9 cellular contexts compared by ENCODE assay signal in genomic region chr22:43230983-43231723, GRCh38. TPM values are rescaled to one million over a fixed set of nuclear protein-coding genes. Genes with fewer than 3 reads are reported as not detected.
DNase-seq lines count a peak whose midpoint lies in the region; ATAC-seq, FAIRE-seq and TF ChIP-seq lines count a peak whose summit lies in the region.
"Had no signal": no experiment of that assay in that cellular context is flagged by ENCODE, and none has a peak within 500 bp of the region (broad histone marks: within the 10 kb centered on the region; RNA-seq: fewer than 3 reads in every experiment).

No MANE protein-coding gene starts in this region.

- no peaks in the 10 kb centered on the region for H3K79me2 ChIP-seq in HepG2 (ENCODE audit: insufficient read depth, low read length)

- no peak overlapping the region for H3K27ac Mint-ChIP-seq in activated B cell treated with CpG ODN at 0.5 μM for 24 hours

- H3K9ac ChIP-seq in HepG2 (ENCODE audit: insufficient read depth, low read depth, low read length): no peak overlapping the region

- intact Hi-C loops in activated B cell treated with CpG ODN at 0.5 μM for 24 hours (cut with micrococcal nuclease): loop anchor here (1.0 to 2.0 kb wide), 2 partner anchors 115 to 1396 kb away; no protein-coding TSS in a partner anchor
- intact Hi-C loops in HepG2 (cut with micrococcal nuclease; ENCODE audit: unreplicated experiment): loop anchor here (1.0 to 5.0 kb wide), 3 partner anchors 39 to 156 kb away; no protein-coding TSS in a partner anchor

- peaks cover 7% of the 10 kb centered on the region for H3K27me3 Mint-ChIP-seq in activated B cell treated with CpG ODN at 0.5 μM for 24 hours

- no peaks in the 10 kb centered on the region for H3K9me3 Mint-ChIP-seq in activated B cell treated with CpG ODN at 0.5 μM for 24 hours

- no peak overlapping the region for H2AFZ ChIP-seq in HepG2 (ENCODE audit: low read length)

- H3K27me3 ChIP-seq in HepG2 (ENCODE audit: control insufficient read depth in 1 of 2, insufficient read depth in 2 of 2, low read length in 2 of 2): peaks cover 5 to 50% of the 10 kb centered on the region in 2 experiments

- POLR2A ChIA-PET in activated B cell treated with CpG ODN at 0.5 μM for 24 hours (lab: Charles Lee) (no interaction called here), HepG2 (lab: Yijun Ruan, JAX) (no interaction called here)

- no peak overlapping the region for H3K4me2 ChIP-seq in HepG2 (ENCODE audit: low read depth, low read length)

- H4K20me1 ChIP-seq in HepG2 (ENCODE audit: insufficient read depth, low read length): no peaks in the 10 kb centered on the region

- no peaks in the 10 kb centered on the region for H3K36me3 Mint-ChIP-seq in activated B cell treated with CpG ODN at 0.5 μM for 24 hours (ENCODE audit: low read depth)

- no peak overlapping the region for H3K4me3 Mint-ChIP-seq in activated B cell treated with CpG ODN at 0.5 μM for 24 hours

- no peak for TF ChIP-seq EP300 in HepG2 (IDR thresholded peaks at IDR 0.05; ENCODE audit: low read depth in 2 of 2, low read length in 2 of 2)
- TF ChIP-seq EP300 in HepG2 (CRISPR knock-in tag; IDR thresholded peaks at IDR 0.05; ENCODE audit: borderline replicate concordance): no peak

- peak; percentile 96 for TF ChIP-seq CTCF in GM12872 (IDR thresholded peaks at IDR 0.05; ENCODE audit: insufficient read depth, low read depth, low read length)
- TF ChIP-seq CTCF in activated B cell treated with CpG ODN at 0.5 μM for 24 hours (IDR thresholded peaks at IDR 0.05): peak; percentile 93
- peak; percentile 97 for TF ChIP-seq CTCF in HepG2 (CRISPR knock-in tag; IDR thresholded peaks at IDR 0.05)

- ATAC-seq in activated B cell treated with CpG ODN at 0.5 μM for 24 hours (ENCODE audit: low read depth): peak; percentile 68
- ATAC-seq in HepG2: peak; percentile 61
- ATAC-seq in GM19395 (IDR thresholded peaks at IDR 0.05; ENCODE audit: unreplicated experiment): no peak

- H3K36me3 ChIP-seq in HepG2 (replicated peaks in 1 of 2; ENCODE audit: control insufficient read depth in 1 of 2, insufficient read depth in 2 of 2, low read length in 2 of 2): no peaks in the 10 kb centered on the region

- H3K4me1 ChIP-seq in HepG2 (ENCODE audit: insufficient read depth, low read length): peaks cover 40% of the 10 kb centered on the region

- DNase-seq in 8988T: peak; percentile 87
- DNase-seq in NCI-H2107 treated with DMSO at 0.1 percent for 48 hours (lab: John Stamatoyannopoulos, UW; ENCODE audit: unreplicated experiment): peak; percentile 47
- peak; percentile 53 for DNase-seq in activated B cell treated with CpG ODN at 0.5 μM for 24 hours
- DNase-seq in central memory CD4-positive, alpha-beta T cell: peak; percentile 44
- DNase-seq in HepG2 (ENCODE audit: low spot score): peak; percentile 48
- peak; percentile 34 for DNase-seq in stimulated activated CD8-positive, alpha-beta memory T cell treated with anti-CD3 and anti-CD28 coated beads, Interleukin-15, amount 100 ng/mL, for 24 hours (ENCODE audit: low read depth)

- no TSS peak for BruUV-seq in HepG2 (replicated peaks; lab: Mats Ljungman, UMichigan)

- peak; percentile 62 for FAIRE-seq in HepG2 (lab: Jason Lieb, UNC)

- no peak overlapping the region for H3K27ac ChIP-seq in HepG2 (ENCODE audit: extremely low read length, insufficient read depth, low read length)
- H3K27ac ChIP-seq: skin epidermis had no signal

- H3K9me3 ChIP-seq in HepG2 (ENCODE audit: low read length): no peaks in the 10 kb centered on the region

- 15% methylated on average over 13 of the region's 23 CpGs for WGBS in HepG2 (ENCODE audit: low lambda C conversion rate)

- CTCF ChIA-PET in activated B cell treated with CpG ODN at 0.5 μM for 24 hours (lab: Charles Lee) (interaction anchor here (0.7 to 5.1 kb wide), 5 partner anchors 42 to 155 kb away, joined by 3 to 45 read pairs (median 4); no protein-coding TSS in a partner anchor), HepG2 (lab: Yijun Ruan, JAX; ENCODE audit: low intra/inter-chr PET ratio, low total read pairs) (interaction anchor here (0.7 to 2.0 kb wide), 5 partner anchors 39 to 155 kb away, joined by 3 to 21 read pairs (median 11); no protein-coding TSS in a partner anchor)

- TF ChIP-seq RAD21 in HepG2 (CRISPR knock-in tag; IDR thresholded peaks at IDR 0.05): peak; percentile 91

- in situ Hi-C loops in HepG2 (cut with HindIII; ENCODE audit: extremely low pct_ligation_motif_present, low pct_unique_long_range_greater_than_20kb): loop anchor here (5.0 to 10.0 kb wide), 2 partner anchors 41 to 114 kb away; partner anchors contain the start of gene SCUBE1

- no peak overlapping the region for H3K4me3 ChIP-seq in HepG2 (replicated peaks in 1 of 3; ENCODE audit: insufficient read depth in 1 of 3, low read depth in 2 of 3, low read length in 3 of 3)
- H3K4me3 ChIP-seq: skin epidermis had no signal

- no peak for TF ChIP-seq POLR2A in HepG2 (IDR thresholded peaks at IDR 0.05; ENCODE audit: insufficient read depth in 1 of 2, low read depth in 2 of 2, low read length in 2 of 2)

- peaks cover 5% of the 10 kb centered on the region for H3K4me1 Mint-ChIP-seq in activated B cell treated with CpG ODN at 0.5 μM for 24 hours

TF ChIP-seq in HepG2, 621 proteins besides CTCF, POLR2A, EP300 and RAD21 (continues in another document):
- TF ChIP-seq ZNF432 (CRISPR knock-in tag; IDR thresholded peaks at IDR 0.05; ENCODE audit: borderline replicate concordance) (no peak), TFAP4 (IDR thresholded peaks at IDR 0.05; ENCODE audit: borderline replicate concordance, low read depth) (no peak), ZNF205 (CRISPR knock-in tag; IDR thresholded peaks at IDR 0.05) (no peak), TEF (CRISPR knock-in tag; IDR thresholded peaks at IDR 0.05) (no peak), ZNF749 (CRISPR knock-in tag; IDR thresholded peaks at IDR 0.05; ENCODE audit: borderline replicate concordance) (no peak), TAF1 (CRISPR knock-in tag; IDR thresholded peaks at IDR 0.05) (no peak), GABPB1 (CRISPR knock-in tag; IDR thresholded peaks at IDR 0.05) (no peak), ZNF543 (CRISPR knock-in tag; IDR thresholded peaks at IDR 0.05) (no peak), CENPT (CRISPR knock-in tag; IDR thresholded peaks at IDR 0.05; ENCODE audit: low read depth) (0 out of 2 replicates have a peak, but pooled peaks have one; percentile 43), TEAD2 (CRISPR knock-in tag; IDR thresholded peaks at IDR 0.05) (no peak), SOX13 (IDR thresholded peaks at IDR 0.05) (no peak), SOX13 (CRISPR knock-in tag; conservative IDR thresholded peaks at IDR 0.05 in 1 of 2, IDR thresholded peaks at IDR 0.05 in 1 of 2) (no peak), PHF8 (CRISPR knock-in tag; IDR thresholded peaks at IDR 0.05) (no peak), SMARCE1 (IDR thresholded peaks at IDR 0.05; ENCODE audit: borderline replicate concordance) (no peak), ETS1 (CRISPR knock-in tag; IDR thresholded peaks at IDR 0.05) (no peak)

RNA-seq across cellular contexts. Expression of gene TTLL12, which starts 44.2 kb away (rescaled TPM):
- total RNA-seq in activated B cell treated with CpG ODN at 0.5 μM for 24 hours (30.0 and 31.5 TPM in 2 replicates), HepG2 (2016; rRNA removed; fragmentation: Illumina TruSeq; extraction: Trizol) (34.1 and 38.1 TPM in 2 replicates)
- 6.3 and 6.6 TPM in 2 replicates for total RNA-seq in HepG2 (2016; cell fraction: cytosol; rRNA removed; fragmentation: Illumina TruSeq; extraction: Trizol; ENCODE audit: low read depth)
- total RNA-seq in HepG2 (2016; cell fraction: insoluble cytoplasmic fraction; rRNA removed; fragmentation: Illumina TruSeq; extraction: Trizol): 28.8 and 39.8 TPM in 2 replicates
- total RNA-seq in HepG2 (2016; cell fraction: membrane; rRNA removed; fragmentation: Illumina TruSeq; extraction: Trizol): 16.2 and 19.8 TPM in 2 replicates
- 17.4 and 21.4 TPM in 2 replicates for total RNA-seq in HepG2 (2016; cell fraction: nucleus; rRNA removed; fragmentation: Illumina TruSeq; extraction: Trizol)
- polyA plus RNA-seq in HepG2 (2011; rRNA removed): 11.9 and 16.9 TPM in 2 replicates
- 9.1 and 12.7 TPM in 2 replicates for polyA plus RNA-seq in HepG2 (2011; cell fraction: cytosol; rRNA removed)
- polyA plus RNA-seq in HepG2 (2011; cell fraction: nucleus; rRNA removed): 19.9 and 21.7 TPM in 2 replicates
- 16.6 and 24.0 TPM in 2 replicates for polyA plus RNA-seq in HepG2 (2012)
- polyA plus RNA-seq in HepG2 (2016; cell fraction: cytosol; fragmentation: Illumina TruSeq; extraction: Trizol; ENCODE audit: low read depth): 3.3 and 3.4 TPM in 2 replicates
- polyA plus RNA-seq in HepG2 (2016; cell fraction: insoluble cytoplasmic fraction; fragmentation: Illumina TruSeq; extraction: Trizol; ENCODE audit: low read depth): 31.2 and 38.2 TPM in 2 replicates
- 9.6 and 9.7 TPM in 2 replicates for polyA plus RNA-seq in HepG2 (2016; cell fraction: membrane; fragmentation: Illumina TruSeq; extraction: Trizol; ENCODE audit: low read depth)
- 32.8 and 35.2 TPM in 2 replicates for polyA plus RNA-seq in HepG2 (2016; cell fraction: nucleus; fragmentation: Illumina TruSeq; extraction: Trizol; ENCODE audit: insufficient read depth, low read depth)
- 43.9 and 71.0 TPM in 2 replicates for polyA minus RNA-seq in HepG2 (2011; rRNA and poly(A)+ RNA removed; ENCODE audit: low replicate concordance)
- 11.3 and 11.7 TPM in 2 replicates for polyA minus RNA-seq in HepG2 (2011; cell fraction: cytosol; rRNA and poly(A)+ RNA removed)
- 6.5 and 7.7 TPM in 2 replicates for polyA minus RNA-seq in HepG2 (2011; cell fraction: nucleus; rRNA and poly(A)+ RNA removed)

Comparison
In these comparisons a context has a peak if more than half of its experiments do, and no peak if none do; other contexts are left out.
1. DNase-seq: peak in every context shown above with its lines; median percentile 87 in 8988T; 53 in activated B cell treated with CpG ODN at 0.5 μM for 24 hours; 48 in HepG2; 47 in NCI-H2107 treated with DMSO at 0.1 percent for 48 hours; 44 in central memory CD4-positive, alpha-beta T cell; 34 in stimulated activated CD8-positive, alpha-beta memory T cell treated with anti-CD3 and anti-CD28 coated beads, Interleukin-15, amount 100 ng/mL, for 24 hours.